In the genomic region with DNA sequence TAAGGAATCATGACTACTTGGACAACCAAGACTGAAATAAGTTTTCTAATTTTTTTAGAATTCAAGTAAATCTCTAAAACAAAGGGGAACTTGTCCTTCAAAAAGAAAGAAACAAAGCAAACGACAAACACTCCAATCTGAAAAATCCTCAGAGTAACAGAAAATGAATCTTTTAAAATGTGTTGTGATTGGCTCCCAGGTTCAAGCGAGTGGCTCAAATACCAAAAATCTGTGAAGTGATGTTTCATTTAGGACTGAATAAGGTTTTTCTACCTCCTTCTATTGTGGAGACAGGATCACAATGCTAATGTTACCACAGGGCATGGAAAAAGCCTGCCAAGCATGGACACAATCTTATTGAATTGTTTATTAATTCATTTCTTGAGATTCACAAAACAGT, we compare ENCODE assay signal across 23 cellular contexts.
"Had no signal": no experiment of that assay in that cellular context is flagged by ENCODE, and none has a peak within 500 bp of the region (broad histone marks: within the 10 kb centered on the region; RNA-seq: fewer than 3 reads in every experiment).

No MANE protein-coding gene starts in this region.

- H3K4me3 Mint-ChIP-seq: activated T-cell treated with anti-CD3 and anti-CD28 coated beads, Interleukin-2, amount 50 U/mL, for 24 hours; activated T-helper 17 cell treated with anti-CD3 and anti-CD28 coated beads, Interleukin-2, amount 50 U/mL, for 72 hours; central memory CD8-positive, alpha-beta T cell; memory B cell; nephron; T-helper 17 cell; type B pancreatic cell had no signal

- H3K4me1 Mint-ChIP-seq: memory B cell had no signal

- H3K4me3 ChIP-seq: breast epithelium, colonic mucosa, heart right ventricle, prostate gland, right atrium auricular region, spleen, thoracic aorta, vagina had no signal

- H3K4me1 ChIP-seq: breast epithelium, colonic mucosa, prostate gland had no signal

- H3K27ac ChIP-seq: breast epithelium, colonic mucosa, heart right ventricle, prostate gland, right atrium auricular region, spleen, thoracic aorta, vagina had no signal

- H3K27me3 Mint-ChIP-seq: activated T-cell treated with anti-CD3 and anti-CD28 coated beads, Interleukin-2, amount 50 U/mL, for 24 hours; activated T-helper 17 cell treated with anti-CD3 and anti-CD28 coated beads, Interleukin-2, amount 50 U/mL, for 72 hours; central memory CD8-positive, alpha-beta T cell; memory B cell; T-helper 17 cell; type B pancreatic cell had no signal

- H3K9me3 ChIP-seq: breast epithelium, colonic mucosa, heart right ventricle, prostate gland, right atrium auricular region, spleen, thoracic aorta, vagina had no signal

- DNase-seq: activated CD4-positive, alpha-beta T cell treated with anti-CD3 and anti-CD28 coated beads, Interleukin-2, amount 50 U/mL, for 1 hour; activated CD8-positive, alpha-beta memory T cell treated with anti-CD3 and anti-CD28 coated beads, Interleukin-2, amount 50 U/mL, for 4 hours; activated T-cell treated with anti-CD3 and anti-CD28 coated beads, Interleukin-2, amount 50 U/mL, for 24 hours; aorta; colonic mucosa; heart right ventricle; left colon; spleen; stimulated activated CD4-positive, alpha-beta T cell treated with anti-CD3 and anti-CD28 coated beads, Interleukin-4, amount 100 ng/mL, for 1 hour; stimulated activated naive CD4-positive, alpha-beta T cell; T-helper 17 cell had no signal

- H3K9me3 Mint-ChIP-seq: activated naive CD4-positive, alpha-beta T cell treated with anti-CD3 and anti-CD28 coated beads, Interleukin-2, amount 50 U/mL, for 72 hours; activated T-cell treated with anti-CD3 and anti-CD28 coated beads, Interleukin-2, amount 50 U/mL, for 24 hours; activated T-helper 17 cell treated with anti-CD3 and anti-CD28 coated beads, Interleukin-2, amount 50 U/mL, for 72 hours; central memory CD8-positive, alpha-beta T cell; nephron; type B pancreatic cell had no signal

- H3K27me3 ChIP-seq: breast epithelium, colonic mucosa, heart right ventricle, right atrium auricular region, spleen, vagina had no signal

- H3K36me3 ChIP-seq: breast epithelium, colonic mucosa, heart right ventricle, prostate gland, right atrium auricular region, spleen, thoracic aorta, vagina had no signal

- H3K36me3 Mint-ChIP-seq: memory B cell had no signal

- ATAC-seq: activated CD4-positive, CD25-positive, alpha-beta regulatory T cell treated with anti-CD3 and anti-CD28 coated beads, Interleukin-2, amount 50 U/mL, for 24 hours; activated naive CD4-positive, alpha-beta T cell treated with anti-CD3 and anti-CD28 coated beads, Interleukin-2, amount 50 U/mL, for 72 hours; activated T-helper 17 cell treated with anti-CD3 and anti-CD28 coated beads, Interleukin-2, amount 50 U/mL, for 72 hours; heart right ventricle; left colon; T-helper 17 cell had no signal

- H3K27ac Mint-ChIP-seq: activated naive CD4-positive, alpha-beta T cell treated with anti-CD3 and anti-CD28 coated beads, Interleukin-2, amount 50 U/mL, for 72 hours; activated T-cell treated with anti-CD3 and anti-CD28 coated beads, Interleukin-2, amount 50 U/mL, for 24 hours; activated T-helper 17 cell treated with anti-CD3 and anti-CD28 coated beads, Interleukin-2, amount 50 U/mL, for 72 hours; memory B cell; nephron; T-helper 17 cell; type B pancreatic cell had no signal
